In the genomic region with DNA sequence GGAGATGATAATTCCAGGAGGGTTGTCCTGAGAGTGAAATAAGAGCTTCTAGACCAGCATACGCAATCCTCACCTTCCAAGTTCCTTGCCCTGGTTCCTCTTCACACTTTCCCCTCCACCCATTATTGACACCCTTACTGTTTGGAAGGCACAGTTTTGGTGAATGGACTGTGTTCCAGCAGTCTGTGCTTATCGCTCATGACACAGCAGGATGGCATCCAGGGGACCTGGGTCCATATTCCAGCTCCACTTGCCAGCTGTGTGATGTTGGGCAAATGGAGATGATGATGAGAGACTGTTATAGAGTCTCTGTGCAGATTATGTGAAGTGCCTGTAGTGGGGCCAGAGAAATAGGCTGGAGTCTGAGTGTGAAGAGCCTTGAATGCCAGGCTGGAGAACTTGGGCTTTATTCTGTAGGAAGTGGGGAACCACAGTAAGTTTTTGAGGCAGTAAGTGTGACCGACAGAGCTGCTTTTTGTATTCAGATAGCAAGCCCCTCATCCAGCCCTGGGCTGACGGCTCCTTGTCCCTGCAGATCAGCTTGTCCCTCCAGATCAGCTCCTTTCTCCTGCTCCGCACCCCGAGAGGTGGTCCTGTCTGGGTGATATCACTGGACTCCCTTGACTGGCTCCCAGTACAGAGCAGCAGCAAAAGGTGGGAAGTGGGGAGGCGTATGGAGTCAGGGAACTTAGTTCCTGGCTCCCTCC, we compare ENCODE assay signal across 1 cellular context.
TF ChIP-seq lines count a peak whose summit lies in the region.

No MANE protein-coding gene starts in this region.

TF ChIP-seq in endothelial cell of umbilical vein, 7 proteins besides CTCF, POLR2A, EP300 and RAD21:
- no peak for TF ChIP-seq MAX (IDR thresholded peaks at IDR 0.05; ENCODE audit: insufficient read depth, insufficient read length)
- peak; percentile 31 for TF ChIP-seq EZH2 (IDR thresholded peaks at IDR 0.05; ENCODE audit: borderline replicate concordance, low read depth, low read length, severe bottlenecking)
